8 cellular contexts compared by ENCODE assay signal in the genomic region with DNA sequence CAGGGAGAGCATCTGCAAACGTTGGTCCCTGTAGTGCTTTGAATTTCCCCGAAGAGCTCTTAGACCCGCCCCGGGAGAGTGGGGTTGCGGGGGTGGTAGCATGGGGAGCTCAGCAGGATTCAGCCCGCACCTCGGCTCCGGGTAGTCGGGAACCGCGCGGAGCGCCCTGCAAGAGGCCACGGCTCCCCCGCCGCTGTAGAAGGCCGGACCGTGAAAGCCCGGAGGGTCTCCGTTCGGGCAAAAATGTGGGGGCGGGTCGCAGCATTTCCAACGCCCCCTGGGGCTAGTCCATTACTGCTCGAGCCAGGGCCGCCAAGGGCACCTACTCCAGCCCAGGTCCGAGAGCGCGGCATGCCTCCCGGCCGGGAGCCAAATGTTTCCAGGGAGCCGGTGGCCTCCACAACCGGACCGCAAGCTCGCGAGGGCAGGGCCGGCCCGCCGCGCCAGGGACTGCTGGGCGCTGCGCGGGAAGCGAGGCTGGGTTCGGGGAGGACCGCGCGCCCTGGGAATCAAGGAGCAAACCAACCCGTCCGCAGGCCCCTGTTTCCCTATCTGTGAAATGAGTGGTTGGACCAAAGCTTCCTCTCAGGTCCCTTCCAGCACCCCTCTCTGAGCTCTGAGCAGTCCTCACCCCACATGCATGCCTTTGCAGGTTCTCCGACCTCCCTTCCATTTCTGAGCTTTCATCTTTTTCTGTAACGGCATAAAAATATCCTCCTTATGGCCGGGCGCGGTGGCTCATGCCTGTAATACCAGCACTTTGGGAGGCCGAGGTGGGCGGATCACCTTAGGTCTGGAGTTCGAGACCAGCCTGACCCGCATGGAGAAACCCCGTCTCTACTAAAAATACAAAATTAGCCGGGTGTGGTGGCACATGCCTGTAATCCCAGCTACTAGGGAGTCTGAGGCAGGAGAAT. TPM values are rescaled to one million over a fixed set of nuclear protein-coding genes. Genes with fewer than 3 reads are reported as not detected.
DNase-seq lines count a peak whose midpoint lies in the region; ATAC-seq, FAIRE-seq and TF ChIP-seq lines count a peak whose summit lies in the region.

No MANE protein-coding gene starts in this region.

- no peaks in the 10 kb centered on the region for H3K79me2 ChIP-seq in endothelial cell of umbilical vein (ENCODE audit: control insufficient read depth, insufficient read depth, low read length)

- no peaks in the 10 kb centered on the region for H4K20me1 ChIP-seq in endothelial cell of umbilical vein (replicated peaks; ENCODE audit: control insufficient read depth, extremely low read depth, insufficient read depth, low read length)

- no peak for TF ChIP-seq POLR2A in endothelial cell of umbilical vein (IDR thresholded peaks at IDR 0.05; ENCODE audit: low read depth, low read length)

- H2AFZ ChIP-seq in endothelial cell of umbilical vein (ENCODE audit: low read depth, low read length) = peak overlapping the region; percentile 96

- ATAC-seq in GM21529 (IDR thresholded peaks at IDR 0.05; ENCODE audit: unreplicated experiment) (peak; percentile 36), GM18870 (IDR thresholded peaks at IDR 0.05; ENCODE audit: unreplicated experiment) (no peak)

- TF ChIP-seq CTCF in endothelial cell of umbilical vein (IDR thresholded peaks at IDR 0.05; ENCODE audit: extremely low read depth in 1 of 2, insufficient read depth in 1 of 2, low read depth in 1 of 2, low read length in 2 of 2) (no peak), mesothelial cell of epicardium (IDR thresholded peaks at IDR 0.05; ENCODE audit: unreplicated experiment) (no peak)

- CTCF ChIA-PET in endothelial cell of umbilical vein (lab: Charles Lee) = interaction anchor here (0.7 to 4.7 kb wide), 18 partner anchors 9 to 408 kb away, joined by 3 to 40 read pairs (median 5); partner anchors contain the start of genes EPHX1, PYCR2 and SRP9

- H3K36me3 ChIP-seq in endothelial cell of umbilical vein (ENCODE audit: control insufficient read depth in 2 of 2, extremely low read depth in 1 of 2, insufficient read depth in 2 of 2, low read length in 2 of 2) = no peaks in the 10 kb centered on the region

- H3K27ac Mint-ChIP-seq in mesothelial cell of epicardium = peak overlapping the region; percentile 82

- peak overlapping the region; percentile 70 to 91 (median 81) for H3K4me3 ChIP-seq in endothelial cell of umbilical vein (replicated peaks in 1 of 3; ENCODE audit: insufficient read depth in 1 of 3, low read depth in 1 of 3, low read length in 3 of 3)

- intact Hi-C loops in endothelial cell of umbilical vein (cut with micrococcal nuclease) = loop anchor here (1.0 to 2.0 kb wide), 4 partner anchors 28 to 408 kb away; partner anchors contain the start of genes EPHX1 and PYCR2

- H3K27me3 Mint-ChIP-seq in mesothelial cell of epicardium (ENCODE audit: low read depth) = peaks cover 7% of the 10 kb centered on the region

- no peaks in the 10 kb centered on the region for H3K9me3 ChIP-seq in endothelial cell of umbilical vein (replicated peaks; ENCODE audit: control insufficient read depth, insufficient read depth, low read length)

- no peaks in the 10 kb centered on the region for H3K9me3 Mint-ChIP-seq in mesothelial cell of epicardium

- peak overlapping the region; percentile 83 for H3K4me3 Mint-ChIP-seq in mesothelial cell of epicardium

- H3K27ac ChIP-seq in endothelial cell of umbilical vein (ENCODE audit: insufficient read depth, low read depth, low read length) = peak overlapping the region; percentile 38

- no peaks in the 10 kb centered on the region for H3K36me3 Mint-ChIP-seq in mesothelial cell of epicardium

- H3K9ac ChIP-seq in endothelial cell of umbilical vein (replicated peaks; ENCODE audit: extremely low read depth, insufficient read depth, low read length) = peak overlapping the region; percentile 74

- POLR2A ChIA-PET in endothelial cell of umbilical vein (lab: Charles Lee) = interaction anchor here (1.1 to 1.5 kb wide), 2 partner anchors 42 to 106 kb away, joined by 3 to 4 read pairs; partner anchors contain the start of gene SRP9

- no peaks in the 10 kb centered on the region for H3K9me1 ChIP-seq in endothelial cell of umbilical vein (replicated peaks; ENCODE audit: control insufficient read depth, extremely low read depth, insufficient read depth, low read length)

- no peaks in the 10 kb centered on the region for H3K27me3 ChIP-seq in endothelial cell of umbilical vein (ENCODE audit: control insufficient read depth in 2 of 2, insufficient read depth in 2 of 2, low read length in 2 of 2)

- no peak for FAIRE-seq in HTR-8/SVneo (lab: Jason Lieb, UNC)
- FAIRE-seq in endothelial cell of umbilical vein (lab: Jason Lieb, UNC) = peak; percentile 83

- dilution Hi-C loops in endothelial cell of umbilical vein (cut with MboI; ENCODE audit: extremely low pct_ligation_motif_present, low sequenced_read_pairs) = no loop called here

- peaks cover 17% of the 10 kb centered on the region for H3K4me1 Mint-ChIP-seq in mesothelial cell of epicardium

- DNase-seq in DMS53 (lab: John Stamatoyannopoulos, UW) = peak; percentile 75
- DNase-seq in HTR-8/SVneo (ENCODE audit: insufficient read length, low spot score) = peak; percentile 53
- peak; percentile 54 for DNase-seq in activated CD4-positive, CD25-positive, alpha-beta regulatory T cell treated with anti-CD3 and anti-CD28 coated beads, Interleukin-2, amount 50 U/mL, for 72 hours
- DNase-seq in endothelial cell of umbilical vein (ENCODE audit: low read depth, low spot score) = peak; percentile 62
- DNase-seq in mesothelial cell of epicardium (ENCODE audit: low spot score in 2 of 2, unreplicated experiment in 2 of 2) = peak; percentile 41 to 73
- peak; percentile 43 for DNase-seq in superior temporal gyrus (ENCODE audit: extremely low spot score)

- H3K4me2 ChIP-seq in endothelial cell of umbilical vein (ENCODE audit: insufficient read depth, low read length) = peak overlapping the region; percentile 81

- H3K4me1 ChIP-seq in endothelial cell of umbilical vein (ENCODE audit: control insufficient read depth, extremely low read depth, insufficient read depth, low read length) = peaks cover 14% of the 10 kb centered on the region

- BruUV-seq in endothelial cell of umbilical vein (replicated peaks; lab: Mats Ljungman, UMichigan) = no TSS peak

TF ChIP-seq in endothelial cell of umbilical vein, 7 proteins besides CTCF, POLR2A, EP300 and RAD21 (continues in another document):
- TF ChIP-seq POLR2AphosphoS5 (IDR thresholded peaks at IDR 0.05; ENCODE audit: insufficient read depth, low read depth, low read length) (no peak), MYC (IDR thresholded peaks at IDR 0.05; ENCODE audit: low read depth, low read length) (no peak), MAX (IDR thresholded peaks at IDR 0.05; ENCODE audit: insufficient read depth, insufficient read length) (no peak), FOS (IDR thresholded peaks at IDR 0.05; ENCODE audit: borderline replicate concordance, insufficient read depth, low read length) (no peak), EZH2 (IDR thresholded peaks at IDR 0.05; ENCODE audit: borderline replicate concordance, low read depth, low read length, severe bottlenecking) (no peak)

RNA-seq across cellular contexts. Expression of gene TMEM63A, which starts 0.8 kb away (rescaled TPM):
- total RNA-seq in endothelial cell of umbilical vein (40.8 and 41.4 TPM in 2 replicates), mesothelial cell of epicardium (75.7 to 81.5 TPM (median 78.4 TPM) in 3 replicates)
- polyA plus RNA-seq in endothelial cell of umbilical vein = 28.7 and 32.2 TPM in 2 replicates
- polyA plus RNA-seq in endothelial cell of umbilical vein (2011; cell fraction: cytosol; rRNA removed) = 10.4 and 11.7 TPM in 2 replicates
- polyA plus RNA-seq in endothelial cell of umbilical vein (2011; cell fraction: nucleus; rRNA removed) = 180 and 221 TPM in 2 replicates
- polyA plus RNA-seq in endothelial cell of umbilical vein (2012) = 17.2 and 17.9 TPM in 2 replicates
- polyA minus RNA-seq in endothelial cell of umbilical vein = 55.8 and 65.6 TPM in 2 replicates
- 10.2 TPM for polyA minus RNA-seq in endothelial cell of umbilical vein (2011; cell fraction: cytosol; rRNA and poly(A)+ RNA removed)
- 53.6 and 69.5 TPM in 2 replicates for polyA minus RNA-seq in endothelial cell of umbilical vein (2011; cell fraction: nucleus; rRNA and poly(A)+ RNA removed)

RNA-seq across cellular contexts. Expression of gene LEFTY1, which starts 6.0 kb away (rescaled TPM):
- not detected in 2 replicates for total RNA-seq in endothelial cell of umbilical vein
- not detected in 2 replicates for polyA plus RNA-seq in endothelial cell of umbilical vein
- polyA plus RNA-seq in endothelial cell of umbilical vein (2011; cell fraction: cytosol; rRNA removed) = 0.06 TPM in 1 of 2 replicates, not detected in the other
- polyA plus RNA-seq in endothelial cell of umbilical vein (2011; cell fraction: nucleus; rRNA removed) = 0.15 TPM in 1 of 2 replicates, not detected in the other
- polyA plus RNA-seq in endothelial cell of umbilical vein (2012) = not detected in 2 replicates
- polyA minus RNA-seq in endothelial cell of umbilical vein = not detected in 2 replicates
- not detected for polyA minus RNA-seq in endothelial cell of umbilical vein (2011; cell fraction: cytosol; rRNA and poly(A)+ RNA removed)
- polyA minus RNA-seq in endothelial cell of umbilical vein (2011; cell fraction: nucleus; rRNA and poly(A)+ RNA removed) = not detected in 2 replicates
- 1.6 to 1.7 TPM (median 1.6 TPM) in 3 replicates for total RNA-seq in mesothelial cell of epicardium

RNA-seq across cellular contexts. Expression of gene PYCR2, which starts 41.1 kb away (rescaled TPM):
- 60.4 and 64.6 TPM in 2 replicates for total RNA-seq in endothelial cell of umbilical vein
- polyA plus RNA-seq in endothelial cell of umbilical vein = 63.2 and 65.1 TPM in 2 replicates
- polyA plus RNA-seq in endothelial cell of umbilical vein (2011; cell fraction: cytosol; rRNA removed) = 45.4 and 65.7 TPM in 2 replicates
- polyA plus RNA-seq in endothelial cell of umbilical vein (2011; cell fraction: nucleus; rRNA removed) = 61.1 and 61.5 TPM in 2 replicates
- 39.0 and 48.2 TPM in 2 replicates for polyA plus RNA-seq in endothelial cell of umbilical vein (2012)
- 41.6 and 52.4 TPM in 2 replicates for polyA minus RNA-seq in endothelial cell of umbilical vein
- 21.9 TPM for polyA minus RNA-seq in endothelial cell of umbilical vein (2011; cell fraction: cytosol; rRNA and poly(A)+ RNA removed)
- polyA minus RNA-seq in endothelial cell of umbilical vein (2011; cell fraction: nucleus; rRNA and poly(A)+ RNA removed) = 13.0 and 13.3 TPM in 2 replicates
- total RNA-seq in mesothelial cell of epicardium = 36.6 to 38.9 TPM (median 37.0 TPM) in 3 replicates

RNA-seq across cellular contexts. Expression of gene LEFTY2, which starts 58.1 kb away (rescaled TPM):
- total RNA-seq in endothelial cell of umbilical vein (not detected in 2 replicates), mesothelial cell of epicardium (0.38 to 0.74 TPM (median 0.57 TPM) in 3 replicates)
- polyA plus RNA-seq in endothelial cell of umbilical vein = 0.03 and 0.06 TPM in 2 replicates
- 0.13 TPM in 1 of 2 replicates, not detected in the other for polyA plus RNA-seq in endothelial cell of umbilical vein (2011; cell fraction: cytosol; rRNA removed)
- 0.06 TPM in 1 of 2 replicates, not detected in the other for polyA plus RNA-seq in endothelial cell of umbilical vein (2011; cell fraction: nucleus; rRNA removed)
- polyA plus RNA-seq in endothelial cell of umbilical vein (2012) = not detected in 2 replicates
- polyA minus RNA-seq in endothelial cell of umbilical vein = not detected in 2 replicates
- polyA minus RNA-seq in endothelial cell of umbilical vein (2011; cell fraction: cytosol; rRNA and poly(A)+ RNA removed) = not detected
- polyA minus RNA-seq in endothelial cell of umbilical vein (2011; cell fraction: nucleus; rRNA and poly(A)+ RNA removed) = not detected in 2 replicates
